In genomic region chr20:2839732-2840137, GRCh38 we compare ENCODE assay signal across 8 cellular contexts. TPM values are rescaled to one million over a fixed set of nuclear protein-coding genes. Genes with fewer than 3 reads are reported as not detected.
DNase-seq lines count a peak whose midpoint lies in the region; ATAC-seq and TF ChIP-seq lines count a peak whose summit lies in the region.

No MANE protein-coding gene starts in this region.

- DNase-seq in activated CD8-positive, alpha-beta T cell treated with anti-CD3 and anti-CD28 coated beads, Interleukin-2, amount 10 ng/mL, durations not matched to agents 7 days and 5 days, result no peak
- no peak for DNase-seq in immature natural killer cell
- DNase-seq in stimulated activated naive B cell treated with anti-CD40 and anti-IgM and Interleukin-4, amounts not matched to agents 10 μg/mL and 1 μg/mL and 100 μg/mL, for 72 hours, result no peak
- DNase-seq in SK-N-DZ (ENCODE audit: low spot score), result no peak
- DNase-seq in stimulated activated CD4-positive, alpha-beta T cell treated with anti-CD3 and anti-CD28 coated beads, Interleukin-2, amount 100 ng/mL, for 24 hours, result no peak
- DNase-seq in stimulated activated naive CD4-positive, alpha-beta T cell treated with Interleukin-2 at 50 U/mL for 16 hours (lab: John Stamatoyannopoulos, UW), result no peak

- no peak overlapping the region; the same call in 1 of the 2 replicates for H3K4me3 ChIP-seq in HEK293 (ENCODE audit: low read depth, low read length)

- peaks cover 13% of the 10 kb centered on the region for H3K4me1 Mint-ChIP-seq in activated CD8-positive, alpha-beta T cell treated with anti-CD3 and anti-CD28 coated beads, Interleukin-2, amount 10 ng/mL, durations not matched to agents 7 days and 5 days (ENCODE audit: low read depth)
- H3K4me1 Mint-ChIP-seq in immature natural killer cell, result peaks cover 35 to 38% of the 10 kb centered on the region in 2 donors
- H3K4me1 Mint-ChIP-seq in stimulated activated naive B cell treated with anti-CD40 and anti-IgM and Interleukin-4, amounts not matched to agents 10 μg/mL and 1 μg/mL and 100 μg/mL, for 72 hours, result peaks cover 21 to 26% of the 10 kb centered on the region in 2 donors

- no peaks in the 10 kb centered on the region for H3K9me3 Mint-ChIP-seq in activated CD8-positive, alpha-beta T cell treated with anti-CD3 and anti-CD28 coated beads, Interleukin-2, amount 10 ng/mL, durations not matched to agents 7 days and 5 days (ENCODE audit: insufficient read depth)
- no peaks in the 10 kb centered on the region for H3K9me3 Mint-ChIP-seq in immature natural killer cell
- peaks cover 0 to 2% of the 10 kb centered on the region in 2 donors for H3K9me3 Mint-ChIP-seq in stimulated activated naive B cell treated with anti-CD40 and anti-IgM and Interleukin-4, amounts not matched to agents 10 μg/mL and 1 μg/mL and 100 μg/mL, for 72 hours

- peak overlapping the region; percentile 88 for H3K27ac Mint-ChIP-seq in activated CD8-positive, alpha-beta T cell treated with anti-CD3 and anti-CD28 coated beads, Interleukin-2, amount 10 ng/mL, durations not matched to agents 7 days and 5 days
- peak overlapping the region; percentile 77 to 92 (median 88) for H3K27ac Mint-ChIP-seq in immature natural killer cell
- peak overlapping the region; percentile 97 for H3K27ac Mint-ChIP-seq in stimulated activated naive B cell treated with anti-CD40 and anti-IgM and Interleukin-4, amounts not matched to agents 10 μg/mL and 1 μg/mL and 100 μg/mL, for 72 hours

- peaks cover under 1 to 55% of the 10 kb centered on the region in 2 experiments; a peak in 2 of 3 replicates for H3K36me3 ChIP-seq in HEK293 (ENCODE audit: control insufficient read depth in 2 of 2, insufficient read depth in 1 of 2, low read length in 2 of 2)

- no peak for ATAC-seq in activated CD8-positive, alpha-beta T cell treated with anti-CD3 and anti-CD28 coated beads, Interleukin-2, amount 10 ng/mL, durations not matched to agents 7 days and 5 days
- ATAC-seq in stimulated activated naive B cell treated with anti-CD40 and anti-IgM and Interleukin-4, amounts not matched to agents 10 μg/mL and 1 μg/mL and 100 μg/mL, for 72 hours (replicated peaks), result no peak
- ATAC-seq in GM19023 (IDR thresholded peaks at IDR 0.05; ENCODE audit: unreplicated experiment), result no peak

- H3K36me3 Mint-ChIP-seq in activated CD8-positive, alpha-beta T cell treated with anti-CD3 and anti-CD28 coated beads, Interleukin-2, amount 10 ng/mL, durations not matched to agents 7 days and 5 days (ENCODE audit: low read depth), result peaks cover 10% of the 10 kb centered on the region
- peaks cover 9 to 14% (median 9%) of the 10 kb centered on the region in 3 donors for H3K36me3 Mint-ChIP-seq in immature natural killer cell
- H3K36me3 Mint-ChIP-seq in stimulated activated naive B cell treated with anti-CD40 and anti-IgM and Interleukin-4, amounts not matched to agents 10 μg/mL and 1 μg/mL and 100 μg/mL, for 72 hours, result peaks cover 15 to 47% of the 10 kb centered on the region in 2 donors

- H3K4me3 Mint-ChIP-seq in activated CD8-positive, alpha-beta T cell treated with anti-CD3 and anti-CD28 coated beads, Interleukin-2, amount 10 ng/mL, durations not matched to agents 7 days and 5 days, result peak overlapping the region; percentile 69
- peak overlapping the region; percentile 83 to 89 (median 86) for H3K4me3 Mint-ChIP-seq in immature natural killer cell
- peak overlapping the region; percentile 88 to 90 for H3K4me3 Mint-ChIP-seq in stimulated activated naive B cell treated with anti-CD40 and anti-IgM and Interleukin-4, amounts not matched to agents 10 μg/mL and 1 μg/mL and 100 μg/mL, for 72 hours

- TF ChIP-seq CTCF in HEK293 (tag by site-specific recombination; IDR thresholded peaks at IDR 0.05), result no peak

- CTCF ChIA-PET in HEK293 (lab: Yijun Ruan, JAX), result interaction anchor here (0.6 to 1.5 kb wide), 3 partner anchors 12 to 349 kb away, joined by 3 to 9 read pairs (median 3); no protein-coding TSS in a partner anchor
- CTCF ChIA-PET in activated CD8-positive, alpha-beta T cell treated with anti-CD3 and anti-CD28 coated beads, Interleukin-2, amount 10 ng/mL, durations not matched to agents 7 days and 5 days (lab: Charles Lee), result interaction anchor here (1.6 kb wide), 1 partner anchor 128 kb away, joined by 5 read pairs; no protein-coding TSS in a partner anchor

- peak overlapping the region; percentile 92; the same call in 1 of the 2 replicates for H3K27ac ChIP-seq in HEK293 (ENCODE audit: extremely low read depth, low read depth, low read length)

- POLR2A ChIA-PET in HEK293 (lab: Yijun Ruan, JAX), result interaction anchor here (1.4 kb wide), 2 partner anchors 25 to 33 kb away, joined by 4 to 7 read pairs; partner anchors contain the start of genes C20orf141 and PTPRA
- POLR2A ChIA-PET in activated CD8-positive, alpha-beta T cell treated with anti-CD3 and anti-CD28 coated beads, Interleukin-2, amount 10 ng/mL, durations not matched to agents 7 days and 5 days (lab: Charles Lee), result interaction anchor here (0.5 to 2.6 kb wide), 9 partner anchors 9 to 188 kb away, joined by 3 to 9 read pairs (median 4); partner anchors contain the start of gene PTPRA

- peaks cover 2% of the 10 kb centered on the region for H3K27me3 Mint-ChIP-seq in activated CD8-positive, alpha-beta T cell treated with anti-CD3 and anti-CD28 coated beads, Interleukin-2, amount 10 ng/mL, durations not matched to agents 7 days and 5 days (ENCODE audit: low read depth)
- H3K27me3 Mint-ChIP-seq in immature natural killer cell (ENCODE audit: low read depth in 3 of 3), result peaks cover 0 to 12% (median 6%) of the 10 kb centered on the region in 3 donors
- no peaks in the 10 kb centered on the region for H3K27me3 Mint-ChIP-seq in stimulated activated naive B cell treated with anti-CD40 and anti-IgM and Interleukin-4, amounts not matched to agents 10 μg/mL and 1 μg/mL and 100 μg/mL, for 72 hours

- H3K9me3 ChIP-seq in HEK293 (ENCODE audit: control insufficient read depth, insufficient read depth, low read depth, low read length), result no peaks in the 10 kb centered on the region

- peaks cover 6% of the 10 kb centered on the region; the same call in 1 of the 2 replicates for H3K4me1 ChIP-seq in HEK293 (ENCODE audit: control insufficient read depth, insufficient read depth, low read length)

TF ChIP-seq in HEK293, 187 proteins besides CTCF, POLR2A, EP300 and RAD21 (continues in another document):
- TF ChIP-seq ZEB2 (tag by site-specific recombination; IDR thresholded peaks at IDR 0.05) (no peak), ZNF645 (tag by site-specific recombination; IDR thresholded peaks at IDR 0.05) (no peak), SALL2 (tag by site-specific recombination; IDR thresholded peaks at IDR 0.05; ENCODE audit: borderline replicate concordance) (no peak), GFI1B (tag by site-specific recombination; IDR thresholded peaks at IDR 0.05) (no peak), KLF16 (tag by site-specific recombination; IDR thresholded peaks at IDR 0.05) (no peak), ZNF324 (tag by site-specific recombination; IDR thresholded peaks at IDR 0.05) (no peak), WT1 (tag by site-specific recombination; IDR thresholded peaks at IDR 0.05) (no peak), ZNF510 (tag by site-specific recombination; IDR thresholded peaks at IDR 0.05; ENCODE audit: insufficient replicate concordance) (no peak), ZNF530 (tag by site-specific recombination; IDR thresholded peaks at IDR 0.05; ENCODE audit: low read depth) (no peak), ZNF624 (tag by site-specific recombination; IDR thresholded peaks at IDR 0.05) (no peak)

RNA-seq across cellular contexts. Expression of gene PCED1A, which starts 0.7 kb away (rescaled TPM):
- total RNA-seq in activated CD8-positive, alpha-beta T cell treated with anti-CD3 and anti-CD28 coated beads, Interleukin-2, amount 10 ng/mL, durations not matched to agents 7 days and 5 days, result 10 to 100 TPM; 17.3 to 17.9 TPM
- 10 to 100 TPM; 21.9 to 24.1 (median 23.4) TPM for polyA plus RNA-seq in immature natural killer cell
- 62.0 and 73.3 TPM in 2 replicates for polyA plus RNA-seq in SK-N-DZ (2014; cell fraction: cytosol; rRNA removed)
- 352 and 364 TPM in 2 replicates for polyA plus RNA-seq in SK-N-DZ (2014; cell fraction: nucleus; rRNA removed)

RNA-seq across cellular contexts. Expression of gene VPS16, which starts 0.8 kb away (rescaled TPM):
- total RNA-seq in activated CD8-positive, alpha-beta T cell treated with anti-CD3 and anti-CD28 coated beads, Interleukin-2, amount 10 ng/mL, durations not matched to agents 7 days and 5 days, result 10 to 100 TPM; 47.0 to 55.2 TPM
- 10 to 100 TPM; 61.8 to 81.3 (median 76.5) TPM for polyA plus RNA-seq in immature natural killer cell
- 58.3 and 61.7 TPM in 2 replicates for polyA plus RNA-seq in SK-N-DZ (2014; cell fraction: cytosol; rRNA removed)
- polyA plus RNA-seq in SK-N-DZ (2014; cell fraction: nucleus; rRNA removed), result 219 and 221 TPM in 2 replicates

RNA-seq across cellular contexts. Expression of gene TMEM239, which starts 23.6 kb away (rescaled TPM):
- total RNA-seq in activated CD8-positive, alpha-beta T cell treated with anti-CD3 and anti-CD28 coated beads, Interleukin-2, amount 10 ng/mL, durations not matched to agents 7 days and 5 days, result not detected
- polyA plus RNA-seq in immature natural killer cell, result not detected
- not detected in 2 replicates for polyA plus RNA-seq in SK-N-DZ (2014; cell fraction: cytosol; rRNA removed)
- polyA plus RNA-seq in SK-N-DZ (2014; cell fraction: nucleus; rRNA removed), result not detected in 2 replicates

RNA-seq across cellular contexts. Expression of gene C20orf141, which starts 24.9 kb away (rescaled TPM):
- not detected for total RNA-seq in activated CD8-positive, alpha-beta T cell treated with anti-CD3 and anti-CD28 coated beads, Interleukin-2, amount 10 ng/mL, durations not matched to agents 7 days and 5 days
- polyA plus RNA-seq in immature natural killer cell, result not detected
- not detected in 2 replicates for polyA plus RNA-seq in SK-N-DZ (2014; cell fraction: cytosol; rRNA removed)
- not detected in 2 replicates for polyA plus RNA-seq in SK-N-DZ (2014; cell fraction: nucleus; rRNA removed)

RNA-seq across cellular contexts. Expression of gene PTPRA, which starts 33.5 kb away (rescaled TPM):
- total RNA-seq in activated CD8-positive, alpha-beta T cell treated with anti-CD3 and anti-CD28 coated beads, Interleukin-2, amount 10 ng/mL, durations not matched to agents 7 days and 5 days, result 10 to 100 TPM; 58.5 to 60.9 TPM
- 10 to 100 TPM; 39.5 to 63.5 (median 60.0) TPM for polyA plus RNA-seq in immature natural killer cell
- polyA plus RNA-seq in SK-N-DZ (2014; cell fraction: cytosol; rRNA removed), result 29.1 and 34.2 TPM in 2 replicates
- polyA plus RNA-seq in SK-N-DZ (2014; cell fraction: nucleus; rRNA removed), result 33.3 and 63.1 TPM in 2 replicates
